20 cellular contexts compared by ENCODE assay signal in the genomic region with DNA sequence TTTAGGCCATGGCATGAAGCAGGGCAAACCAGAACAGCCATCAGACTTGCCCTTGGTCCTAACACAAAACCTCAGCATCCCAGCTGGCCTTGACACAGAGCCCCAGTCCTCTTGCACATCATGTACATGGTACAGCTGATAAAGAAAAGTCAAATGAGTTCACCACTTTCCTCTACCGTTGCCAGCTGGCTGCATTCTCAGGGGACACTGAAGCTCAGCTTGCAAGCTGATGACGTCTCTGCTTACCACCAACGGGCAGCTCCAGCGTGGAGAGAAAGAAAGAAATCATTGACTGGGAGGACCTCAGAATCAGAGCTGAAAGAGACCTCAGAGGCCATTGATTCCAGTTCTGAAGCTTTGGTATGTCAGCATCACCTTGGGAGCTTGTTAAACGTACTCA.
DNase-seq lines count a peak whose midpoint lies in the region; FAIRE-seq and TF ChIP-seq lines count a peak whose summit lies in the region.
"Had no signal": no experiment of that assay in that cellular context is flagged by ENCODE, and none has a peak within 500 bp of the region (broad histone marks: within the 10 kb centered on the region; RNA-seq: fewer than 3 reads in every experiment).

No MANE protein-coding gene starts in this region.

- H3K27me3 ChIP-seq in SJCRH30, result no peaks in the 10 kb centered on the region
- no peaks in the 10 kb centered on the region for H3K27me3 ChIP-seq in right atrium auricular region
- H3K27me3 ChIP-seq: neural progenitor cell had no signal

- H3K9me3 ChIP-seq in SJCRH30 (replicated peaks) (no peaks in the 10 kb centered on the region), right atrium auricular region (peaks cover 0 to 5% of the 10 kb centered on the region in 2 donors)

- no peaks in the 10 kb centered on the region for H3K4me1 ChIP-seq in SJCRH30
- peaks cover 0 to 20% of the 10 kb centered on the region in 2 donors for H3K4me1 ChIP-seq in right atrium auricular region
- H3K4me1 ChIP-seq: neural progenitor cell had no signal

- no peak for FAIRE-seq in GM12891 (lab: Jason Lieb, UNC)
- FAIRE-seq: bronchial epithelial cell, GM12878 had no signal

- TF ChIP-seq CTCF in NB4 (IDR thresholded peaks at IDR 0.05; ENCODE audit: low read depth, low read length) (no peak), right atrium auricular region (IDR thresholded peaks at IDR 0.05) (no peak)

- DNase-seq in NB4 (ENCODE audit: low read depth), result peak; percentile 20
- peak; percentile 24 to 41 for DNase-seq in SJCRH30
- DNase-seq in right atrium auricular region (ENCODE audit: low spot score), result peak; percentile 83
- DNase-seq in stromal cell of bone marrow (ENCODE audit: low read depth), result peak; percentile 7
- no peak for DNase-seq in GM12891 (ENCODE audit: insufficient read length, low spot score)
- no peak for DNase-seq in dermis blood vessel endothelial cell
- no peak for DNase-seq in NCI-H2227 treated with DMSO at 0.1 percent for 48 hours (lab: John Stamatoyannopoulos, UW)
- DNase-seq: activated CD4-positive, alpha-beta T cell treated with anti-CD3 and anti-CD28 coated beads, Interleukin-2, amount 50 U/mL, for 1 hour; activated naive CD8-positive, alpha-beta T cell treated with anti-CD3 and anti-CD28 coated beads for 36 hours; activated T-cell treated with anti-CD3 and anti-CD28 coated beads, Interleukin-2, amount 50 U/mL, for 24 hours; CD4-positive, CD25-positive, alpha-beta regulatory T cell; effector memory CD4-positive, alpha-beta T cell; KBM-7; mesenchymal stem cell; NCI-H526 treated with DMSO at 0.1 percent for 48 hours; stimulated activated naive CD8-positive, alpha-beta T cell treated with anti-CD3 and anti-CD28 coated beads, Interleukin-15, amount 100 ng/mL, for 72 hours had no signal

- TF ChIP-seq POLR2A in NB4 (IDR thresholded peaks at IDR 0.05; ENCODE audit: extremely low read depth, insufficient read length) (no peak), GM12891 (IDR thresholded peaks at IDR 0.05; ENCODE audit: low read depth, low read length) (no peak)

- H3K36me3 ChIP-seq in SJCRH30 (no peaks in the 10 kb centered on the region), right atrium auricular region (no peaks in the 10 kb centered on the region)
- H3K36me3 ChIP-seq: neural progenitor cell had no signal

- no peak overlapping the region for H3K4me3 ChIP-seq in NB4 (ENCODE audit: low read depth, low read length)
- no peak overlapping the region for H3K4me3 ChIP-seq in SJCRH30
- H3K4me3 ChIP-seq in right atrium auricular region, result no peak overlapping the region
- H3K4me3 ChIP-seq: GM12878, neural progenitor cell, skin epidermis had no signal

- no peak overlapping the region for H3K27ac ChIP-seq in SJCRH30
- H3K27ac ChIP-seq in right atrium auricular region, result peak overlapping the region; percentile 70 to 74
- H3K27ac ChIP-seq: neural progenitor cell, skin epidermis had no signal

TF ChIP-seq in GM12891, 5 proteins besides CTCF, POLR2A, EP300 and RAD21:
- no peak for TF ChIP-seq PAX5 (IDR thresholded peaks at IDR 0.05; ENCODE audit: insufficient read depth, low read length, severe bottlenecking)
- TF ChIP-seq TAF1 (IDR thresholded peaks at IDR 0.05; ENCODE audit: low read depth, low read length), result no peak
- TF ChIP-seq SPI1 (IDR thresholded peaks at IDR 0.05; ENCODE audit: low read depth, low read length), result no peak
- TF ChIP-seq POLR2AphosphoS5 (IDR thresholded peaks at IDR 0.05; ENCODE audit: low read depth, low read length), result no peak
- no peak for TF ChIP-seq POU2F2 (IDR thresholded peaks at IDR 0.05; ENCODE audit: low read depth, low read length)

Comparison
In these comparisons a context has a peak if more than half of its experiments do, and no peak if none do; other contexts are left out.
1. DNase-seq: peak in NB4 (single experiment), SJCRH30 (2 of 2), right atrium auricular region (single experiment) and stromal cell of bone marrow (single experiment); none in GM12891 (single experiment), dermis blood vessel endothelial cell (single experiment) and NCI-H2227 treated with DMSO at 0.1 percent for 48 hours (single experiment).